ENCODE assay signal across 8 cellular contexts in the genomic region with DNA sequence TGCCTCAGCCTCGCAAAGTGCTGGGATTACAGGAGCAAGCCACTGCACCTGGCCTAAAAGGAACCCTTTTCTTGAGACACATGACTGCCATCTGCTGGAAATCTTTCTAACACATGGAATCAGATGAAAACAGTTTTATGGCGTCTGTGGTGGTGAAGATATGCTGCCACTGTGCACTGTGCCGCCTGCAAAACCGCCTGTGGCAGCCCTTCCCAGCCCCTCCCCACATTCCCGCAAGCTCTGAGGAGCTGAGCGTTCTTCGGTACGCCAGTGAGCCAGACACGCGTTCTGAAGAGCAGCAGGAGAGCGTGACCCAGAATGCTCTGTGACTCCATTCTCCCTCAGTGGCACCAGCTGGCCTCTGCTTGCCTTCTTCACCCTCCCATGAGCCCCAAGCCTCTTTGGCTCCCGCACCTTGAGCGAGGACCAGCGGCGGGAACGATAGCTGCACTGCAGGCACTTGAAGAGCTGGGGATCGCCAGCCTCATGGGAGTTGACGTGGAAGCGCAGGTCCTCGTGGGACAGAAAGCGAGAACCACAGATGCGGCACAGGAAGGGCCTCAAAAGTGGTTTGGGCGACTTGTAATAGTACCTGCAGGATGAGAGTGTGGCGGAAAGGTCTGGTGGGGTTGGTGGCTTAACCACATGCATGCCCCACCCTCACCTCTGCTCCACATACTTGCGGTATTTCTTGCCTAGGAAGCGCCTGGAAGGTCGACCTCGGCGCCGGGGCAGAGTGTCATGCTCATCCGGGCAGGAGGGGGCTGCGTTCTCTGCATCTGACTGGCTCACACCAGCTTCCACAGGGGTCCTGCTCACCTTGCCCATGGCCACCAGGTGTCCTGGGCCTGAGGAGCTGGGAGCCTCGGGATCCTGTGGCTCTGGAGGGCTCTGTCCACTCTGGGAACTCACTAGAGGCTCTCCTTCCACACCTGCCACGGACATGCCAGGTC. TPM values are rescaled to one million over a fixed set of nuclear protein-coding genes. Genes with fewer than 3 reads are reported as not detected.
DNase-seq lines count a peak whose midpoint lies in the region; FAIRE-seq and TF ChIP-seq lines count a peak whose summit lies in the region.

No MANE protein-coding gene starts in this region.

- peak; percentile 44 for TF ChIP-seq CTCF in liver (IDR thresholded peaks at IDR 0.05; ENCODE audit: low read depth, low read length, missing input control)

- no peaks in the 10 kb centered on the region for H3K27me3 ChIP-seq in adipocyte (replicated peaks; ENCODE audit: control insufficient read depth, insufficient read depth, low read length)
- H3K27me3 ChIP-seq in liver (ENCODE audit: control insufficient read depth in 4 of 4, insufficient read depth in 4 of 4, low read length in 3 of 4) = no peaks in the 10 kb centered on the region

- 85% methylated on average over 34 of the region's 34 CpGs for WGBS in liver

- H3K9ac ChIP-seq in adipocyte (ENCODE audit: low read length) (no peak overlapping the region), liver (ENCODE audit: low read depth in 1 of 2, low read length in 2 of 2) (no peak overlapping the region)

- H3K4me1 ChIP-seq in adipocyte (ENCODE audit: control insufficient read depth, insufficient read depth, low read length) = peaks cover 4% of the 10 kb centered on the region
- no peaks in the 10 kb centered on the region for H3K4me1 ChIP-seq in liver (ENCODE audit: control insufficient read depth in 4 of 4, insufficient read depth in 4 of 4, low read length in 3 of 4)

- DNase-seq in NCI-H748 (lab: John Stamatoyannopoulos, UW; ENCODE audit: unreplicated experiment) (peak; percentile 37), NCI-H748 treated with DMSO at 0.1 percent for 48 hours (lab: John Stamatoyannopoulos, UW) (no peak), NAMALWA (ENCODE audit: low spot score) (peak; percentile 54), adipocyte (ENCODE audit: low read depth) (peak; percentile 35), NCI-H226 (no peak), iPS-NIHi11 (ENCODE audit: low spot score) (no peak), GM19239 (ENCODE audit: insufficient read length, low spot score) (no peak)

- H3K4me3 ChIP-seq in adipocyte (ENCODE audit: low read length) (no peak overlapping the region), liver (ENCODE audit: low read depth in 1 of 3, low read length in 3 of 3) (no peak overlapping the region)

- no peak overlapping the region for H3K27ac ChIP-seq in liver (ENCODE audit: low read depth in 1 of 2, low read length in 2 of 2)

- H3K36me3 ChIP-seq in adipocyte (ENCODE audit: control insufficient read depth, insufficient read depth, low read length, severe bottlenecking) (peaks cover 96% of the 10 kb centered on the region), liver (ENCODE audit: control insufficient read depth in 4 of 4, insufficient read depth in 3 of 4, low read depth in 1 of 4, low read length in 3 of 4) (peaks cover 15 to 90% (median 61%) of the 10 kb centered on the region in 4 donors)

- peak; percentile 72 to 84 for TF ChIP-seq RAD21 in liver (IDR thresholded peaks at IDR 0.05)

- H3K9me3 ChIP-seq in adipocyte (ENCODE audit: control insufficient read depth, low read length) (no peaks in the 10 kb centered on the region), liver (ENCODE audit: control insufficient read depth in 4 of 4, low read length in 3 of 4) (no peaks in the 10 kb centered on the region)

- no peak for FAIRE-seq in GM19239 (lab: Jason Lieb, UNC)

TF ChIP-seq in liver, 16 proteins besides CTCF, POLR2A, EP300 and RAD21:
- no peak for TF ChIP-seq EGR1 (IDR thresholded peaks at IDR 0.05; ENCODE audit: low read depth in 2 of 2)
- TF ChIP-seq SP1 (IDR thresholded peaks at IDR 0.05) = no peak

RNA-seq across cellular contexts. Expression of a gene that starts 8.7 kb away (rescaled TPM):
- total RNA-seq in liver = 10 to 100 TPM in 1 of 2 donors, 1 to 10 TPM in 1; 9.1 to 14.6 TPM
- polyA plus RNA-seq in liver = 1 to 10 TPM; 3.0 to 4.1 TPM

RNA-seq across cellular contexts. Expression of a gene that starts 28.9 kb away (rescaled TPM):
- 10 to 100 TPM; 11.5 TPM for total RNA-seq in liver
- 10 to 100 TPM in 1 of 2 donors, 1 to 10 TPM in 1; 9.2 to 12.4 TPM for polyA plus RNA-seq in liver

RNA-seq across cellular contexts. Expression of a gene that starts 45.4 kb away (rescaled TPM):
- 1 to 10 TPM in 1 of 2 donors, under 1 TPM in 1; 0.84 to 5.4 TPM for total RNA-seq in liver
- 1 to 10 TPM in 1 of 2 donors, under 1 TPM in 1; 0.29 to 1.6 TPM for polyA plus RNA-seq in liver

RNA-seq across cellular contexts. Expression of a gene that starts 51.4 kb away (rescaled TPM):
- 10 to 100 TPM; 66.5 to 69.5 TPM for total RNA-seq in liver
- 10 to 100 TPM; 22.5 to 54.9 TPM for polyA plus RNA-seq in liver

Comparison
In these comparisons a context has a peak if more than half of its experiments do, and no peak if none do; other contexts are left out.
1. DNase-seq: peak in NCI-H748 (single experiment), NAMALWA (single experiment) and adipocyte (single experiment); none in NCI-H748 treated with DMSO at 0.1 percent for 48 hours (single experiment), NCI-H226 (single experiment), iPS-NIHi11 (single experiment) and GM19239 (single experiment).